Comparison of ENCODE assay signal across 9 cellular contexts in the genomic region with DNA sequence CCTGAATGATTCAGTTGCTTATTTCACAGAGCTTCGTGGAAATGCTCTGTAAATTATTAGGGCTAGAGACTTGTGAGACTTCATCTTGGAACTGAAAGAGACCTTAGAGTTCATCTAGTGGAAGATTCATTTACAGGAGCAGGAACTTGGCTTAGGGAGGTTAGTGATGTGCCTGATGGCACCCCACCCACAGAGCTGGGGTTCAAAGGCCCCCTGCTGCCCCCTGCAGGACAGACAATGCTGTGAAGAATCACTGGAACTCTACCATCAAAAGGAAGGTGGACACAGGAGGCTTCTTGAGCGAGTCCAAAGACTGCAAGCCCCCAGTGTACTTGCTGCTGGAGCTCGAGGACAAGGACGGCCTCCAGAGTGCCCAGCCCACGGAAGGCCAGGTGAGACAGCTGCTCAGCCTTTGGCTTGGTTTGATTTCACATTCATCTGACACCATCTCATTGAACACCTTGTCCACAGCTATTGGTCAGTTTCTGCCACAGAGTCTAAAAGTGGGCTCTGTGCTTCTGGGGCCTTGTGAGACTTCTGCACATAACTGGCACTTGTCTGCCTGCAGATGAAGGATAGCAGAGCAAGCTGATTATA. TPM values are rescaled to one million over a fixed set of nuclear protein-coding genes. Genes with fewer than 3 reads are reported as not detected.
A peak's percentile ranks its signal among the peaks of the same experiment; 100 is the strongest.
DNase-seq lines count a peak whose midpoint lies in the region; ATAC-seq and TF ChIP-seq lines count a peak whose summit lies in the region.
"Had no signal": no experiment of that assay in that cellular context is flagged by ENCODE, and none has a peak within 500 bp of the region (broad histone marks: within the 10 kb centered on the region; RNA-seq: fewer than 3 reads in every experiment).

No MANE protein-coding gene starts in this region.

- H3K79me2 ChIP-seq in SK-N-SH (ENCODE audit: insufficient read depth), result no peaks in the 10 kb centered on the region

- H3K4me3 ChIP-seq in SK-N-SH (ENCODE audit: low read depth in 2 of 2, low read length in 1 of 2), result no peak overlapping the region; a peak in 1 of 4 replicates
- no peak overlapping the region for H3K4me3 ChIP-seq in kidney epithelial cell (ENCODE audit: low read depth, low read length)
- H3K4me3 ChIP-seq: thoracic aorta had no signal

- H3K27me3 ChIP-seq in SK-N-SH (ENCODE audit: insufficient read depth), result no peaks in the 10 kb centered on the region
- H3K27me3 ChIP-seq in kidney epithelial cell (ENCODE audit: control insufficient read depth, insufficient read depth, low read length), result no peaks in the 10 kb centered on the region

- peaks cover 10 to 24% of the 10 kb centered on the region in 2 donors for H3K36me3 Mint-ChIP-seq in activated naive CD4-positive, alpha-beta T cell treated with anti-CD3 and anti-CD28 coated beads, Interleukin-2, amount 50 U/mL, for 72 hours

- POLR2A ChIA-PET in SK-N-SH (lab: Yijun Ruan, JAX), result interaction anchor here (0.7 kb wide), 1 partner anchor 235 kb away, joined by 4 read pairs; no protein-coding TSS in a partner anchor

- TF ChIP-seq RAD21 in SK-N-SH (IDR thresholded peaks at IDR 0.05; ENCODE audit: low read length), result peak; percentile 72

- peak; percentile 73 for TF ChIP-seq CTCF in SK-N-SH (IDR thresholded peaks at IDR 0.05)
- peak; percentile 72 for TF ChIP-seq CTCF in kidney epithelial cell (IDR thresholded peaks at IDR 0.05; ENCODE audit: insufficient read depth, low read length, poor library complexity, severe bottlenecking)

- CTCF ChIA-PET in SK-N-SH (lab: Yijun Ruan, JAX), result interaction anchor here (0.6 to 4.1 kb wide), 34 partner anchors 10 to 399 kb away, joined by 3 to 40 read pairs (median 4); no protein-coding TSS in a partner anchor

- no peaks in the 10 kb centered on the region for H3K9me3 Mint-ChIP-seq in activated naive CD4-positive, alpha-beta T cell treated with anti-CD3 and anti-CD28 coated beads, Interleukin-2, amount 50 U/mL, for 72 hours

- no peak for TF ChIP-seq EP300 in SK-N-SH (IDR thresholded peaks at IDR 0.05; ENCODE audit: borderline replicate concordance in 1 of 2, low read depth in 1 of 2, low read length in 1 of 2)

- no peaks in the 10 kb centered on the region for H3F3A ChIP-seq in SK-N-SH (replicated peaks; ENCODE audit: insufficient read depth)

- H3K9me2 ChIP-seq in SK-N-SH, result no peaks in the 10 kb centered on the region

- H3K9ac ChIP-seq in SK-N-SH, result no peak overlapping the region

- ATAC-seq in HG03103 (IDR thresholded peaks at IDR 0.05; ENCODE audit: low read depth, unreplicated experiment) (peak; percentile 49), HG03521 (IDR thresholded peaks at IDR 0.05; ENCODE audit: unreplicated experiment) (no peak), HG03135 (IDR thresholded peaks at IDR 0.05; ENCODE audit: unreplicated experiment) (no peak)
- ATAC-seq in activated naive CD4-positive, alpha-beta T cell treated with anti-CD3 and anti-CD28 coated beads, Interleukin-2, amount 50 U/mL, for 72 hours, result peak; percentile 49 to 72

- H3K27ac Mint-ChIP-seq in activated naive CD4-positive, alpha-beta T cell treated with anti-CD3 and anti-CD28 coated beads, Interleukin-2, amount 50 U/mL, for 72 hours, result no peak overlapping the region

- no peaks in the 10 kb centered on the region for H3K9me3 ChIP-seq in SK-N-SH
- H3K9me3 ChIP-seq: thoracic aorta had no signal

- no peaks in the 10 kb centered on the region for H3K4me1 ChIP-seq in SK-N-SH (ENCODE audit: control insufficient read depth in 1 of 2, insufficient read depth in 2 of 2, low read depth in 1 of 2, low read length in 1 of 2)

- no peak overlapping the region for H3K4me2 ChIP-seq in SK-N-SH

- 100% methylated on average over 1 of the region's 5 CpGs for WGBS in SK-N-SH (ENCODE audit: low lambda C conversion rate)

- H4K20me1 ChIP-seq in SK-N-SH (ENCODE audit: insufficient read depth), result no peaks in the 10 kb centered on the region

- H3K36me3 ChIP-seq in SK-N-SH (replicated peaks in 1 of 2; ENCODE audit: control insufficient read depth in 1 of 2, insufficient read depth in 2 of 2, low read length in 1 of 2) (no peaks in the 10 kb centered on the region), kidney epithelial cell (ENCODE audit: control insufficient read depth, insufficient read depth, low read length) (no peaks in the 10 kb centered on the region)
- H3K36me3 ChIP-seq: thoracic aorta had no signal

- peak; percentile 59 for DNase-seq in EL
- DNase-seq in SK-N-SH, result peak; percentile 82
- DNase-seq in activated naive CD4-positive, alpha-beta T cell treated with anti-CD3 and anti-CD28 coated beads, Interleukin-2, amount 50 U/mL, for 72 hours (ENCODE audit: low spot score in 2 of 2), result peak in 1 of 2 donors; percentile 77
- no peak for DNase-seq in kidney epithelial cell (ENCODE audit: low read depth)
- DNase-seq in stimulated activated CD8-positive, alpha-beta memory T cell treated with anti-CD3 and anti-CD28 coated beads, Interleukin-4, amount 100 ng/mL, for 48 hours, result peak; percentile 85

- H3K27ac ChIP-seq in SK-N-SH (ENCODE audit: low read depth in 2 of 2, low read length in 1 of 2), result no peak overlapping the region
- H3K27ac ChIP-seq: thoracic aorta had no signal

- H2AFZ ChIP-seq in SK-N-SH (ENCODE audit: low read depth), result no peak overlapping the region

TF ChIP-seq in SK-N-SH, 30 proteins besides CTCF, POLR2A, EP300 and RAD21:
- peak; percentile 56 for TF ChIP-seq SMC3 (IDR thresholded peaks at IDR 0.05; ENCODE audit: low read depth, low read length)
- TF ChIP-seq ELF1 (IDR thresholded peaks at IDR 0.05), result no peak

RNA-seq across cellular contexts. Expression of gene MYBL2, which starts 25.1 kb away (rescaled TPM):
- 7.3 and 9.7 TPM in 2 replicates for polyA plus RNA-seq in SK-N-SH (2012; rRNA removed)
- 5.0 and 6.6 TPM in 2 replicates for polyA plus RNA-seq in SK-N-SH (2012; cell fraction: cytosol; rRNA removed)
- polyA plus RNA-seq in SK-N-SH (2012; cell fraction: nucleus; rRNA removed), result 6.8 and 9.1 TPM in 2 replicates
- total RNA-seq in activated naive CD4-positive, alpha-beta T cell treated with anti-CD3 and anti-CD28 coated beads, Interleukin-2, amount 50 U/mL, for 72 hours, result 100 to 1,000 TPM in 1 of 2 donors, 10 to 100 TPM in 1; 82.6 to 140 TPM
- total RNA-seq in kidney epithelial cell, result 4.1 and 7.1 TPM in 2 replicates

RNA-seq across cellular contexts. Expression of gene GTSF1L, which starts 34.8 kb away (rescaled TPM):
- not detected in 2 replicates for polyA plus RNA-seq in SK-N-SH (2012; rRNA removed)
- polyA plus RNA-seq in SK-N-SH (2012; cell fraction: cytosol; rRNA removed), result not detected in 2 replicates
- not detected in 2 replicates for polyA plus RNA-seq in SK-N-SH (2012; cell fraction: nucleus; rRNA removed)
- total RNA-seq in activated naive CD4-positive, alpha-beta T cell treated with anti-CD3 and anti-CD28 coated beads, Interleukin-2, amount 50 U/mL, for 72 hours, result under 1 TPM in 1 of 2 donors, not detected in 1; 0.39 TPM
- not detected in 2 replicates for total RNA-seq in kidney epithelial cell
- total RNA-seq: thoracic aorta had no signal

Comparison
In these comparisons a context has a peak if more than half of its experiments do, and no peak if none do; other contexts are left out.
1. ATAC-seq: peak in HG03103 (single experiment) and activated naive CD4-positive, alpha-beta T cell treated with anti-CD3 and anti-CD28 coated beads, Interleukin-2, amount 50 U/mL, for 72 hours (2 of 2); none in HG03521 (single experiment) and HG03135 (single experiment).
2. RNA of gene MYBL2, which starts 25.1 kb away (total RNA-seq): 82.6 to 140 TPM in activated naive CD4-positive, alpha-beta T cell treated with anti-CD3 and anti-CD28 coated beads, Interleukin-2, amount 50 U/mL, for 72 hours; 4.1 to 7.1 TPM in kidney epithelial cell; every median in the first group is over 10 times any median in the second.